In the genomic region with DNA sequence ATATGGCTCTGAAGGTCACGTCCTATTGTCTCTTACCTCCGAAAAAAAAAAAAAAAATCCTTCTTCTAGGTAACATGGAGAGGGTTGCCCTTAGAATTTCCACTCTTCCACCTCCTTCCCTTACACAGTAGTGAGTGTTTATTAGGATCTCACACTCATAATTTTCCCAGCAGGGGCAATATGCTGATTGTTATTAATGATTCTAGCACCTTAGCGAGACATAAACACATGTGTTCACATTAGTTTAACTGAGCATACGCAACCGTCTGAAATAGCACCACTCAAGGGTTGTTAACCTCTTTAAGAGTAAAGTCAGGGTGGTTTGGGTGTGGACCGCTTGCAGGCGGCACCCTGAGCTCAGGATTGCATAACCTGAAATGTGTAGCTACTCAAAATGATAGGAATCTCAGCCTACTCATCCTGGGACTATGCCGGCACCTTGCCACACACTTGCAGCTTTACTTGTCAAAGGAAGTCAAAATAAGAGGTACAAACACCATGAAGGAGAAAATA, we compare ENCODE assay signal across 8 cellular contexts. TPM values are rescaled to one million over a fixed set of nuclear protein-coding genes. Genes with fewer than 3 reads are reported as not detected.
DNase-seq lines count a peak whose midpoint lies in the region; ATAC-seq and TF ChIP-seq lines count a peak whose summit lies in the region.

No MANE protein-coding gene starts in this region.

- no peaks in the 10 kb centered on the region for H3K9me3 Mint-ChIP-seq in activated CD4-positive, alpha-beta T cell treated with anti-CD3 and anti-CD28 coated beads for 36 hours (ENCODE audit: low read depth)
- no peaks in the 10 kb centered on the region for H3K9me3 Mint-ChIP-seq in activated B cell treated with CpG ODN at 0.5 μM for 24 hours

- H3K27me3 Mint-ChIP-seq in activated CD4-positive, alpha-beta T cell treated with anti-CD3 and anti-CD28 coated beads for 36 hours: peaks cover 14% of the 10 kb centered on the region
- H3K27me3 Mint-ChIP-seq in activated B cell treated with CpG ODN at 0.5 μM for 24 hours: no peaks in the 10 kb centered on the region

- H3K4me3 ChIP-seq in osteoblast (ENCODE audit: insufficient read depth, low read length): no peak overlapping the region

- H3K36me3 ChIP-seq in osteoblast (ENCODE audit: insufficient read depth, low read length): no peaks in the 10 kb centered on the region

- no peak overlapping the region for H3K27ac Mint-ChIP-seq in activated CD4-positive, alpha-beta T cell treated with anti-CD3 and anti-CD28 coated beads for 36 hours
- H3K27ac Mint-ChIP-seq in activated B cell treated with CpG ODN at 0.5 μM for 24 hours: peak overlapping the region; percentile 50

- peaks cover 18% of the 10 kb centered on the region for H3K4me1 ChIP-seq in osteoblast (ENCODE audit: insufficient read depth, low read length)

- CTCF ChIA-PET in activated CD4-positive, alpha-beta T cell treated with anti-CD3 and anti-CD28 coated beads for 36 hours (lab: Charles Lee): interaction anchor here (0.6 to 0.8 kb wide), 2 partner anchors 9 to 334 kb away, joined by 3 read pairs; no protein-coding TSS in a partner anchor
- CTCF ChIA-PET in activated B cell treated with CpG ODN at 0.5 μM for 24 hours (lab: Charles Lee): no interaction called here

- peak overlapping the region; percentile 69 for H3K4me3 Mint-ChIP-seq in activated CD4-positive, alpha-beta T cell treated with anti-CD3 and anti-CD28 coated beads for 36 hours
- peak overlapping the region; percentile 82 for H3K4me3 Mint-ChIP-seq in activated B cell treated with CpG ODN at 0.5 μM for 24 hours

- TF ChIP-seq CTCF in activated B cell treated with CpG ODN at 0.5 μM for 24 hours (IDR thresholded peaks at IDR 0.05) (no peak), osteoblast (IDR thresholded peaks at IDR 0.05; ENCODE audit: extremely low read depth, low read depth, low read length) (no peak)

- peaks cover 10% of the 10 kb centered on the region for H3K36me3 Mint-ChIP-seq in activated CD4-positive, alpha-beta T cell treated with anti-CD3 and anti-CD28 coated beads for 36 hours (ENCODE audit: low read depth)
- H3K36me3 Mint-ChIP-seq in activated B cell treated with CpG ODN at 0.5 μM for 24 hours (ENCODE audit: low read depth): peaks cover 11% of the 10 kb centered on the region

- POLR2A ChIA-PET in activated CD4-positive, alpha-beta T cell treated with anti-CD3 and anti-CD28 coated beads for 36 hours (lab: Charles Lee): interaction anchor here (0.7 kb wide), 1 partner anchor 11 kb away, joined by 5 read pairs; no protein-coding TSS in a partner anchor
- POLR2A ChIA-PET in activated B cell treated with CpG ODN at 0.5 μM for 24 hours (lab: Charles Lee): interaction anchor here (0.6 to 1.0 kb wide), 4 partner anchors 33 to 1037 kb away, joined by 3 to 8 read pairs (median 4); no protein-coding TSS in a partner anchor

- no peak for ATAC-seq in activated CD4-positive, alpha-beta T cell treated with anti-CD3 and anti-CD28 coated beads for 36 hours
- ATAC-seq in activated B cell treated with CpG ODN at 0.5 μM for 24 hours (ENCODE audit: low read depth): no peak
- ATAC-seq in GM19397 (IDR thresholded peaks at IDR 0.05; ENCODE audit: unreplicated experiment): no peak
- ATAC-seq in GM21723 (IDR thresholded peaks at IDR 0.05; ENCODE audit: unreplicated experiment): no peak
- ATAC-seq in GM21390 (IDR thresholded peaks at IDR 0.05; ENCODE audit: unreplicated experiment): no peak

- no peak for DNase-seq in activated CD4-positive, alpha-beta T cell treated with anti-CD3 and anti-CD28 coated beads for 36 hours
- no peak for DNase-seq in activated CD4-positive, alpha-beta T cell treated with anti-CD3 and anti-CD28 coated beads for 48 hours
- no peak for DNase-seq in activated B cell treated with CpG ODN at 0.5 μM for 24 hours
- peak; percentile 23 for DNase-seq in globus pallidus (ENCODE audit: low spot score)
- no peak for DNase-seq in osteoblast (ENCODE audit: insufficient read length, low spot score, missing footprints)

- peaks cover 27% of the 10 kb centered on the region for H3K4me1 Mint-ChIP-seq in activated CD4-positive, alpha-beta T cell treated with anti-CD3 and anti-CD28 coated beads for 36 hours
- H3K4me1 Mint-ChIP-seq in activated B cell treated with CpG ODN at 0.5 μM for 24 hours: peaks cover 37% of the 10 kb centered on the region

- peak overlapping the region; percentile 88 for H3K4me2 ChIP-seq in osteoblast (ENCODE audit: insufficient read depth, low read length)

- no peaks in the 10 kb centered on the region for H3K79me2 ChIP-seq in osteoblast (ENCODE audit: insufficient read depth, low read length)

- no peak overlapping the region for H2AFZ ChIP-seq in osteoblast (ENCODE audit: low read length)

- H4K20me1 ChIP-seq in osteoblast (ENCODE audit: insufficient read depth, low read length): peaks cover 2% of the 10 kb centered on the region

- intact Hi-C loops in activated CD4-positive, alpha-beta T cell treated with anti-CD3 and anti-CD28 coated beads for 36 hours (cut with DNase I, micrococcal nuclease): no loop called here
- intact Hi-C loops in activated B cell treated with CpG ODN at 0.5 μM for 24 hours (cut with micrococcal nuclease): no loop called here

- H3K27ac ChIP-seq in osteoblast (ENCODE audit: low read depth, low read length): no peak overlapping the region

- H3K27me3 ChIP-seq in osteoblast (ENCODE audit: insufficient read depth, low read length): no peaks in the 10 kb centered on the region

- no peaks in the 10 kb centered on the region for H3K9me3 ChIP-seq in osteoblast (ENCODE audit: low read depth, low read length)

RNA-seq across cellular contexts. Expression of a gene that starts 52.2 kb away (rescaled TPM):
- total RNA-seq in activated CD4-positive, alpha-beta T cell treated with anti-CD3 and anti-CD28 coated beads for 36 hours: 1 to 10 TPM; 1.4 to 1.8 TPM
- total RNA-seq in activated B cell treated with CpG ODN at 0.5 μM for 24 hours (2.2 and 2.5 TPM in 2 replicates), osteoblast (1.1 and 1.2 TPM in 2 replicates)

RNA-seq across cellular contexts. Expression of a gene that starts 52.3 kb away (rescaled TPM):
- 10 to 100 TPM; 11.7 to 25.9 TPM for total RNA-seq in activated CD4-positive, alpha-beta T cell treated with anti-CD3 and anti-CD28 coated beads for 36 hours
- 21.6 and 26.5 TPM in 2 replicates for total RNA-seq in activated B cell treated with CpG ODN at 0.5 μM for 24 hours
- 14.1 and 19.2 TPM in 2 replicates for total RNA-seq in osteoblast
